Comparison of ENCODE assay signal across 17 cellular contexts in genomic region chr4:40204507-40205258, GRCh38. TPM values are rescaled to one million over a fixed set of nuclear protein-coding genes. Genes with fewer than 3 reads are reported as not detected.
DNase-seq lines count a peak whose midpoint lies in the region.
"Had no signal": no experiment of that assay in that cellular context is flagged by ENCODE, and none has a peak within 500 bp of the region (broad histone marks: within the 10 kb centered on the region; RNA-seq: fewer than 3 reads in every experiment).

No MANE protein-coding gene starts in this region.

- H3K4me3 ChIP-seq in duodenal mucosa (ENCODE audit: low read depth in 1 of 2, low read length in 2 of 2) = peak overlapping the region; percentile 20 to 43
- peak overlapping the region; percentile 54 for H3K4me3 ChIP-seq in thymus (ENCODE audit: low read length)
- H3K4me3 ChIP-seq: hepatocyte, psoas muscle had no signal

- no peaks in the 10 kb centered on the region for H3K9me3 ChIP-seq in duodenal mucosa (ENCODE audit: control insufficient read depth in 1 of 2, low read length in 2 of 2)
- no peaks in the 10 kb centered on the region for H3K9me3 ChIP-seq in thymus (ENCODE audit: control insufficient read depth)
- H3K9me3 ChIP-seq: psoas muscle, thoracic aorta had no signal

- H3K4me3 Mint-ChIP-seq in activated T-cell treated with anti-CD3 and anti-CD28 coated beads, Interleukin-2, amount 50 U/mL, for 24 hours = peak overlapping the region; percentile 91
- H3K4me3 Mint-ChIP-seq in T-helper 1 cell treated with Interleukin-12 subunit alpha and Interleukin-12 subunit beta and Interleukin-4 antibody, amounts not matched to agents 30 μg/mL and 1 μg/mL, for 36 hours = peak overlapping the region; percentile 97
- H3K4me3 Mint-ChIP-seq: brain had no signal

- H3K9ac ChIP-seq in duodenal mucosa (ENCODE audit: low read depth in 1 of 2, low read length in 2 of 2) = peak overlapping the region; percentile 23 to 38

- H3K4me1 Mint-ChIP-seq in activated T-cell treated with anti-CD3 and anti-CD28 coated beads, Interleukin-2, amount 50 U/mL, for 24 hours (ENCODE audit: low read depth) = peaks cover 76% of the 10 kb centered on the region
- H3K4me1 Mint-ChIP-seq in T-helper 1 cell treated with Interleukin-12 subunit alpha and Interleukin-12 subunit beta and Interleukin-4 antibody, amounts not matched to agents 30 μg/mL and 1 μg/mL, for 36 hours (ENCODE audit: low read depth) = peaks cover 62% of the 10 kb centered on the region

- peak overlapping the region; percentile 95 for H3K27ac Mint-ChIP-seq in activated T-cell treated with anti-CD3 and anti-CD28 coated beads, Interleukin-2, amount 50 U/mL, for 24 hours
- H3K27ac Mint-ChIP-seq in T-helper 1 cell treated with Interleukin-12 subunit alpha and Interleukin-12 subunit beta and Interleukin-4 antibody, amounts not matched to agents 30 μg/mL and 1 μg/mL, for 36 hours = peak overlapping the region; percentile 92

- H3K27ac ChIP-seq in duodenal mucosa (ENCODE audit: low read depth, low read length) (peak overlapping the region; percentile 43), thymus (ENCODE audit: low read depth) (peak overlapping the region; percentile 82)
- H3K27ac ChIP-seq: hepatocyte, psoas muscle had no signal

- H3K36me3 Mint-ChIP-seq in activated T-cell treated with anti-CD3 and anti-CD28 coated beads, Interleukin-2, amount 50 U/mL, for 24 hours (ENCODE audit: low read depth) = peaks cover 92% of the 10 kb centered on the region
- H3K36me3 Mint-ChIP-seq in T-helper 1 cell treated with Interleukin-12 subunit alpha and Interleukin-12 subunit beta and Interleukin-4 antibody, amounts not matched to agents 30 μg/mL and 1 μg/mL, for 36 hours (ENCODE audit: low read depth) = peaks cover 61% of the 10 kb centered on the region
- H3K36me3 Mint-ChIP-seq: brain had no signal

- H3K27me3 ChIP-seq in duodenal mucosa (ENCODE audit: control insufficient read depth in 1 of 2, insufficient read depth in 2 of 2, low read length in 2 of 2) (no peaks in the 10 kb centered on the region), thymus (ENCODE audit: control insufficient read depth, insufficient read depth) (no peaks in the 10 kb centered on the region)
- H3K27me3 ChIP-seq: hepatocyte had no signal

- 60% methylated on average over 9 of the region's 9 CpGs for WGBS in thymus

- no peaks in the 10 kb centered on the region for H3K36me3 ChIP-seq in duodenal mucosa (ENCODE audit: control insufficient read depth in 1 of 2, insufficient read depth in 2 of 2, low read length in 2 of 2)
- H3K36me3 ChIP-seq in thymus (ENCODE audit: control insufficient read depth, insufficient read depth) = peaks cover 4% of the 10 kb centered on the region
- H3K36me3 ChIP-seq: thoracic aorta had no signal

- H3K27me3 Mint-ChIP-seq in activated T-cell treated with anti-CD3 and anti-CD28 coated beads, Interleukin-2, amount 50 U/mL, for 24 hours = no peaks in the 10 kb centered on the region
- H3K27me3 Mint-ChIP-seq in T-helper 1 cell treated with Interleukin-12 subunit alpha and Interleukin-12 subunit beta and Interleukin-4 antibody, amounts not matched to agents 30 μg/mL and 1 μg/mL, for 36 hours (ENCODE audit: low read depth) = no peaks in the 10 kb centered on the region

- peaks cover 11 to 12% of the 10 kb centered on the region in 2 donors for H3K4me1 ChIP-seq in duodenal mucosa (ENCODE audit: control insufficient read depth in 1 of 2, insufficient read depth in 2 of 2, low read length in 2 of 2)
- peaks cover 27% of the 10 kb centered on the region for H3K4me1 ChIP-seq in thymus (ENCODE audit: control insufficient read depth, insufficient read depth, low read length)
- H3K4me1 ChIP-seq: psoas muscle had no signal

- no peaks in the 10 kb centered on the region for H3K9me3 Mint-ChIP-seq in activated T-cell treated with anti-CD3 and anti-CD28 coated beads, Interleukin-2, amount 50 U/mL, for 24 hours
- no peaks in the 10 kb centered on the region for H3K9me3 Mint-ChIP-seq in T-helper 1 cell treated with Interleukin-12 subunit alpha and Interleukin-12 subunit beta and Interleukin-4 antibody, amounts not matched to agents 30 μg/mL and 1 μg/mL, for 36 hours
- H3K9me3 Mint-ChIP-seq: brain had no signal

- DNase-seq in activated T-cell treated with anti-CD3 and anti-CD28 coated beads, Interleukin-2, amount 50 U/mL, for 24 hours = peak; percentile 53
- no peak for DNase-seq in activated T-cell treated with anti-CD3 and anti-CD28 coated beads, Interleukin-2, amount 50 U/mL, for 1 hour
- DNase-seq in HK-2 (ENCODE audit: unreplicated experiment) (no peak), T1000 (lab: John Stamatoyannopoulos, UW) (no peak)
- no peak for DNase-seq in activated CD4-positive, alpha-beta T cell treated with anti-CD3 and anti-CD28 coated beads for 1 hour
- DNase-seq: activated CD4-positive, alpha-beta T cell treated with anti-CD3 and anti-CD28 coated beads for 4 hours; DMS79 treated with DMSO at 0.1 percent for 48 hours; mammary epithelial cell; NCI-H2171 treated with DMSO at 0.1 percent for 48 hours; psoas muscle had no signal

RNA-seq across cellular contexts. Expression of gene RHOH, which starts 7.9 kb away (rescaled TPM):
- 71.2 TPM for polyA plus RNA-seq in thymus
- polyA plus RNA-seq: endothelial cell of umbilical vein, hepatocyte, mammary epithelial cell had no signal
